Comparison of ENCODE assay signal across 14 cellular contexts in genomic region chr11:62491571-62492329, GRCh38. TPM values are rescaled to one million over a fixed set of nuclear protein-coding genes. Genes with fewer than 3 reads are reported as not detected.
DNase-seq lines count a peak whose midpoint lies in the region; ATAC-seq and TF ChIP-seq lines count a peak whose summit lies in the region.
"Had no signal": no experiment of that assay in that cellular context is flagged by ENCODE, and none has a peak within 500 bp of the region (broad histone marks: within the 10 kb centered on the region; RNA-seq: fewer than 3 reads in every experiment).

No MANE protein-coding gene starts in this region.

- no peaks in the 10 kb centered on the region for H3K9me3 Mint-ChIP-seq in type B pancreatic cell
- H3K9me3 Mint-ChIP-seq: CD4-positive, alpha-beta T cell; H9 had no signal

- H3K4me3 Mint-ChIP-seq in T-helper 17 cell (no peak overlapping the region), type B pancreatic cell (no peak overlapping the region)
- H3K4me3 Mint-ChIP-seq: CD4-positive, alpha-beta T cell; H9 had no signal

- no peaks in the 10 kb centered on the region for H3K9me3 ChIP-seq in T-helper 17 cell (ENCODE audit: control insufficient read depth, low read length, poor library complexity, severe bottlenecking)
- H3K9me3 ChIP-seq: BE2C had no signal

- H3K27me3 Mint-ChIP-seq in T-helper 17 cell (no peaks in the 10 kb centered on the region), type B pancreatic cell (no peaks in the 10 kb centered on the region)
- H3K27me3 Mint-ChIP-seq: CD4-positive, alpha-beta T cell had no signal

- H3K36me3 Mint-ChIP-seq in T-helper 17 cell (ENCODE audit: low read depth) (peaks cover 8% of the 10 kb centered on the region), type B pancreatic cell (no peaks in the 10 kb centered on the region)

- H3K4me1 Mint-ChIP-seq in T-helper 17 cell (peaks cover 9% of the 10 kb centered on the region), type B pancreatic cell (ENCODE audit: unreplicated experiment) (peaks cover 11% of the 10 kb centered on the region)

- CTCF ChIA-PET in GM10248 (lab: Yijun Ruan, JAX), result no interaction called here

- DNase-seq in GM10248 (ENCODE audit: extremely low spot score) (peak; percentile 4), T-helper 17 cell (no peak), erythroblast (lab: John Stamatoyannopoulos, UW) (peak; percentile 15 to 61), type B pancreatic cell (ENCODE audit: extremely low spot score, unreplicated experiment) (no peak), C1 segment of cervical spinal cord (lab: John Stamatoyannopoulos, UW) (no peak), NCI-H345 treated with DMSO at 0.1 percent for 48 hours (lab: John Stamatoyannopoulos, UW; ENCODE audit: unreplicated experiment) (no peak)
- DNase-seq: BE2C; Calu3; CD4-positive, alpha-beta T cell; DMS79 treated with DMSO at 0.1 percent for 48 hours; GF-D8; H9 had no signal

- no peak for TF ChIP-seq CTCF in GM10248 (IDR thresholded peaks at IDR 0.05; ENCODE audit: control extremely low read depth, extremely low read depth, low read depth, missing control alignments)
- no peak for TF ChIP-seq CTCF in type B pancreatic cell (conservative IDR thresholded peaks at IDR 0.05)

- peak overlapping the region; percentile 32 for H3K27ac Mint-ChIP-seq in T-helper 17 cell
- H3K27ac Mint-ChIP-seq in type B pancreatic cell, result peak overlapping the region; percentile 87
- H3K27ac Mint-ChIP-seq: CD4-positive, alpha-beta T cell; H9 had no signal

- ATAC-seq in T-helper 17 cell, result no peak
- ATAC-seq in HG03159 (IDR thresholded peaks at IDR 0.05; ENCODE audit: unreplicated experiment), result no peak
- ATAC-seq: GM12878 had no signal

- TF ChIP-seq POLR2A in erythroblast (IDR thresholded peaks at IDR 0.05; ENCODE audit: low read length), result no peak

- POLR2A ChIA-PET in GM10248 (lab: Yijun Ruan, JAX), result no interaction called here

RNA-seq across cellular contexts. Expression of gene AHNAK, which starts 54.9 kb away (rescaled TPM):
- total RNA-seq in T-helper 17 cell (100 to 1,000 TPM; 692 to 863 TPM), type B pancreatic cell (ENCODE audit: low replicate concordance) (302 and 656 TPM in 2 replicates)

Comparison
In these comparisons a context has a peak if more than half of its experiments do, and no peak if none do; other contexts are left out.
1. DNase-seq: peak in GM10248 (single experiment) and erythroblast (2 of 2); none in T-helper 17 cell (0 of 3), type B pancreatic cell (single experiment), C1 segment of cervical spinal cord (0 of 14) and NCI-H345 treated with DMSO at 0.1 percent for 48 hours (single experiment).